ENCODE assay signal across 9 cellular contexts in the genomic region with DNA sequence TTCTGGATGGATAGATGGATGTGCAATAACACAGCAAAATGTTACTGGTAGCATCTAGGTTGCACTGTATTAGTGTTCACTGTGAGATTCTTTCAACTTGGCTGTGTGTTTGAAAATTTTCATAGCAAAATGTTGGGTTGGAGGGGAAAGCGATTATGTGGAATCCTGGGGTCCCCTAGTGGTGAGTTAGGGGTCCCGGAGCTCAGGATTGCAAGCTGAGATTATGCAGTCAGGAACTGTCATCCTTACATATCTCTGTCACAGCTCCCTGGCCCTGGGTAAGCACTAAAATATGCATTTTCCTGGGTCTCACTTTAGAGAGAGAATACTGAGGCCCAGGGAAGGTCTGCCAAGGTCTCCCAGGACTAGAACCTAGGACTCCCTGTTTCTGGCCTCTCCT.
DNase-seq lines count a peak whose midpoint lies in the region; ATAC-seq and TF ChIP-seq lines count a peak whose summit lies in the region.
"Had no signal": no experiment of that assay in that cellular context is flagged by ENCODE, and none has a peak within 500 bp of the region (broad histone marks: within the 10 kb centered on the region; RNA-seq: fewer than 3 reads in every experiment).

No MANE protein-coding gene starts in this region.

- DNase-seq in BE2C: no peak
- DNase-seq in kidney epithelial cell (ENCODE audit: low read depth): no peak
- no peak for DNase-seq in stimulated activated CD8-positive, alpha-beta memory T cell treated with anti-CD3 and anti-CD28 coated beads, Interleukin-4, amount 100 ng/mL, for 48 hours
- DNase-seq in breast epithelium (ENCODE audit: low spot score in 2 of 2): no peak

- H3K9me3 ChIP-seq in BE2C (no peaks in the 10 kb centered on the region), breast epithelium (no peaks in the 10 kb centered on the region)
- H3K9me3 ChIP-seq: body of pancreas had no signal

- intact Hi-C loops in breast epithelium (cut with DNase I; ENCODE audit: low total_unique reads): no loop called here

- H3K36me3 ChIP-seq in BE2C (no peaks in the 10 kb centered on the region), kidney epithelial cell (ENCODE audit: control insufficient read depth, insufficient read depth, low read length) (no peaks in the 10 kb centered on the region), breast epithelium (no peaks in the 10 kb centered on the region)

- ATAC-seq in SK-N-SH treated with all-trans-retinoic acid at 6 μM for 48 hours: peak; percentile 42
- ATAC-seq in GM18870 (IDR thresholded peaks at IDR 0.05; ENCODE audit: unreplicated experiment): no peak
- ATAC-seq in GM18909 (IDR thresholded peaks at IDR 0.05; ENCODE audit: poor library complexity, unreplicated experiment): no peak

- H3K27ac ChIP-seq in breast epithelium: no peak overlapping the region

- H3K4me1 ChIP-seq in BE2C: no peaks in the 10 kb centered on the region
- peaks cover 0 to 14% of the 10 kb centered on the region in 2 donors for H3K4me1 ChIP-seq in breast epithelium

- no peak overlapping the region for H3K4me3 ChIP-seq in BE2C (ENCODE audit: low read depth, low read length)
- H3K4me3 ChIP-seq in kidney epithelial cell (ENCODE audit: low read depth, low read length): no peak overlapping the region
- no peak overlapping the region for H3K4me3 ChIP-seq in breast epithelium
- H3K4me3 ChIP-seq: body of pancreas had no signal

- H3K27me3 ChIP-seq in BE2C (peaks cover 3% of the 10 kb centered on the region; the same call in 1 of the 2 replicates), kidney epithelial cell (ENCODE audit: control insufficient read depth, insufficient read depth, low read length) (peaks cover 13% of the 10 kb centered on the region), breast epithelium (no peaks in the 10 kb centered on the region)
- H3K27me3 ChIP-seq: body of pancreas had no signal

- no peak for TF ChIP-seq POLR2A in breast epithelium (IDR thresholded peaks at IDR 0.05)

- peak; percentile 37 for TF ChIP-seq CTCF in BE2C (IDR thresholded peaks at IDR 0.05; ENCODE audit: low read depth, low read length)
- TF ChIP-seq CTCF in GM12873 (IDR thresholded peaks at IDR 0.05; ENCODE audit: insufficient read depth, low read depth, low read length, missing control alignments): peak; percentile 45
- TF ChIP-seq CTCF in kidney epithelial cell (IDR thresholded peaks at IDR 0.05; ENCODE audit: insufficient read depth, low read length, poor library complexity, severe bottlenecking): peak; percentile 35
- TF ChIP-seq CTCF in breast epithelium (IDR thresholded peaks at IDR 0.05): no peak

TF ChIP-seq in SK-N-SH treated with all-trans-retinoic acid at 6 μM for 48 hours, 23 proteins besides CTCF, POLR2A, EP300 and RAD21:
- TF ChIP-seq OSR1 (CRISPR knock-in tag; IDR thresholded peaks at IDR 0.05) (no peak), BACH2 (CRISPR knock-in tag; IDR thresholded peaks at IDR 0.05; ENCODE audit: borderline replicate concordance) (no peak), RARB (CRISPR knock-in tag; IDR thresholded peaks at IDR 0.05) (no peak), CREB5 (CRISPR knock-in tag; IDR thresholded peaks at IDR 0.05; ENCODE audit: low read depth) (no peak), ZC3H10 (CRISPR knock-in tag; IDR thresholded peaks at IDR 0.05) (no peak), CSDC2 (CRISPR knock-in tag; IDR thresholded peaks at IDR 0.05) (no peak), TOX (CRISPR knock-in tag; IDR thresholded peaks at IDR 0.05; ENCODE audit: borderline replicate concordance) (no peak), SNAI2 (CRISPR knock-in tag; IDR thresholded peaks at IDR 0.05) (no peak), GLIS3 (CRISPR knock-in tag; IDR thresholded peaks at IDR 0.05) (no peak), ZFP3 (CRISPR knock-in tag; IDR thresholded peaks at IDR 0.05) (no peak), ZNF70 (CRISPR knock-in tag; IDR thresholded peaks at IDR 0.05) (no peak), ARNTL (CRISPR knock-in tag; IDR thresholded peaks at IDR 0.05; ENCODE audit: borderline replicate concordance, low read depth) (no peak)
- TF ChIP-seq, protein P1, sequence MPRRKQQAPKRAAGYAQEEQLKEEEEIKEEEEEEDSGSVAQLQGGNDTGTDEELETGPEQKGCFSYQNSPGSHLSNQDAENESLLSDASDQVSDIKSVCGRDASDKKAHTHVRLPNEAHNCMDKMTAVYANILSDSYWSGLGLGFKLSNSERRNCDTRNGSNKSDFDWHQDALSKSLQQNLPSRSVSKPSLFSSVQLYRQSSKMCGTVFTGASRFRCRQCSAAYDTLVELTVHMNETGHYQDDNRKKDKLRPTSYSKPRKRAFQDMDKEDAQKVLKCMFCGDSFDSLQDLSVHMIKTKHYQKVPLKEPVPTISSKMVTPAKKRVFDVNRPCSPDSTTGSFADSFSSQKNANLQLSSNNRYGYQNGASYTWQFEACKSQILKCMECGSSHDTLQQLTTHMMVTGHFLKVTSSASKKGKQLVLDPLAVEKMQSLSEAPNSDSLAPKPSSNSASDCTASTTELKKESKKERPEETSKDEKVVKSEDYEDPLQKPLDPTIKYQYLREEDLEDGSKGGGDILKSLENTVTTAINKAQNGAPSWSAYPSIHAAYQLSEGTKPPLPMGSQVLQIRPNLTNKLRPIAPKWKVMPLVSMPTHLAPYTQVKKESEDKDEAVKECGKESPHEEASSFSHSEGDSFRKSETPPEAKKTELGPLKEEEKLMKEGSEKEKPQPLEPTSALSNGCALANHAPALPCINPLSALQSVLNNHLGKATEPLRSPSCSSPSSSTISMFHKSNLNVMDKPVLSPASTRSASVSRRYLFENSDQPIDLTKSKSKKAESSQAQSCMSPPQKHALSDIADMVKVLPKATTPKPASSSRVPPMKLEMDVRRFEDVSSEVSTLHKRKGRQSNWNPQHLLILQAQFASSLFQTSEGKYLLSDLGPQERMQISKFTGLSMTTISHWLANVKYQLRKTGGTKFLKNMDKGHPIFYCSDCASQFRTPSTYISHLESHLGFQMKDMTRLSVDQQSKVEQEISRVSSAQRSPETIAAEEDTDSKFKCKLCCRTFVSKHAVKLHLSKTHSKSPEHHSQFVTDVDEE (CRISPR knock-in tag; IDR thresholded peaks at IDR 0.05): no peak
- TF ChIP-seq, protein P2, sequence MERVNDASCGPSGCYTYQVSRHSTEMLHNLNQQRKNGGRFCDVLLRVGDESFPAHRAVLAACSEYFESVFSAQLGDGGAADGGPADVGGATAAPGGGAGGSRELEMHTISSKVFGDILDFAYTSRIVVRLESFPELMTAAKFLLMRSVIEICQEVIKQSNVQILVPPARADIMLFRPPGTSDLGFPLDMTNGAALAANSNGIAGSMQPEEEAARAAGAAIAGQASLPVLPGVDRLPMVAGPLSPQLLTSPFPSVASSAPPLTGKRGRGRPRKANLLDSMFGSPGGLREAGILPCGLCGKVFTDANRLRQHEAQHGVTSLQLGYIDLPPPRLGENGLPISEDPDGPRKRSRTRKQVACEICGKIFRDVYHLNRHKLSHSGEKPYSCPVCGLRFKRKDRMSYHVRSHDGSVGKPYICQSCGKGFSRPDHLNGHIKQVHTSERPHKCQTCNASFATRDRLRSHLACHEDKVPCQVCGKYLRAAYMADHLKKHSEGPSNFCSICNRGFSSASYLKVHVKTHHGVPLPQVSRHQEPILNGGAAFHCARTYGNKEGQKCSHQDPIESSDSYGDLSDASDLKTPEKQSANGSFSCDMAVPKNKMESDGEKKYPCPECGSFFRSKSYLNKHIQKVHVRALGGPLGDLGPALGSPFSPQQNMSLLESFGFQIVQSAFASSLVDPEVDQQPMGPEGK (CRISPR knock-in tag; IDR thresholded peaks at IDR 0.05; ENCODE audit: borderline replicate concordance): no peak
- TF ChIP-seq, protein P3, sequence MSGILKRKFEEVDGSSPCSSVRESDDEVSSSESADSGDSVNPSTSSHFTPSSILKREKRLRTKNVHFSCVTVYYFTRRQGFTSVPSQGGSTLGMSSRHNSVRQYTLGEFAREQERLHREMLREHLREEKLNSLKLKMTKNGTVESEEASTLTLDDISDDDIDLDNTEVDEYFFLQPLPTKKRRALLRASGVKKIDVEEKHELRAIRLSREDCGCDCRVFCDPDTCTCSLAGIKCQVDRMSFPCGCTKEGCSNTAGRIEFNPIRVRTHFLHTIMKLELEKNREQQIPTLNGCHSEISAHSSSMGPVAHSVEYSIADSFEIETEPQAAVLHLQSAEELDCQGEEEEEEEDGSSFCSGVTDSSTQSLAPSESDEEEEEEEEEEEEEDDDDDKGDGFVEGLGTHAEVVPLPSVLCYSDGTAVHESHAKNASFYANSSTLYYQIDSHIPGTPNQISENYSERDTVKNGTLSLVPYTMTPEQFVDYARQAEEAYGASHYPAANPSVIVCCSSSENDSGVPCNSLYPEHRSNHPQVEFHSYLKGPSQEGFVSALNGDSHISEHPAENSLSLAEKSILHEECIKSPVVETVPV (CRISPR knock-in tag; IDR thresholded peaks at IDR 0.05): no peak

Comparison
In these comparisons a context has a peak if more than half of its experiments do, and no peak if none do; other contexts are left out.
1. CTCF ChIP-seq: peak in BE2C (single experiment), GM12873 (single experiment) and kidney epithelial cell (single experiment); none in breast epithelium (0 of 3).